In the genomic region with DNA sequence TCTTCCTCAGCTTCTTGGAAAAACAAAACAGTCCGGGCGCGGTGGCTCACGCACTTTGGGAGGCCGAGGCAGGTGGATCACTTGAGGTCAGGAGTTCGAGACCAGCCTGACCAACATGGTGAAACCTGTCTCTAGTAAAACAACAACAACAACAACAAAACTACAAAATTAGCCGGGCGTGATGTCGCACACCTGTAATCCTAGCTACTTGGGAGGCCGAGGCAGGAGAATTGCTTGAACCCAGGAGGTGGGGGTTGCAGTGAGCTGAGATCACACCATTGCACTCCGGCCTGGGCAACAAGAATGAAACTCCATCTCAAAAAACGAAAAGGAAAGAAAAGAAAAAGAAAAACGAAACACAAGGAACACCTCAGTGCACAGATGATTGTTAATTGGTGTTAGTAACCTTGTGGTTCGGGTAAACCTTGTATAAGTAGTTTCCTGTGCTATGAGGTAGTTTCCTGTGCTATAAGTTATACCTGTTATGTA, we compare ENCODE assay signal across 8 cellular contexts. TPM values are rescaled to one million over a fixed set of nuclear protein-coding genes. Genes with fewer than 3 reads are reported as not detected.
DNase-seq lines count a peak whose midpoint lies in the region; ATAC-seq and TF ChIP-seq lines count a peak whose summit lies in the region.
"Not testable (repeated sequence)": the region's sequence is repeated elsewhere in the genome, so short reads cannot be mapped to it uniquely, and the experiment has no call there.

No MANE protein-coding gene starts in this region.

- H3K27me3 ChIP-seq in GM23248 (replicated peaks; ENCODE audit: insufficient read depth); SU-DHL-6 (ENCODE audit: low read length); adipocyte (replicated peaks; ENCODE audit: control insufficient read depth, insufficient read depth, low read length); left ventricle myocardium inferior (ENCODE audit: low read depth); prostate gland (replicated peaks; ENCODE audit: insufficient read depth): not testable (repeated sequence)

- TF ChIP-seq POLR2A in prostate gland (IDR thresholded peaks at IDR 0.05) = not testable (repeated sequence)

- H3K4me2 ChIP-seq in GM23248 (ENCODE audit: unreplicated experiment) = peak overlapping the region; percentile 91
- peak overlapping the region; percentile 85 for H3K4me2 ChIP-seq in SU-DHL-6 (ENCODE audit: low read depth, low read length, poor library complexity, severe bottlenecking)

- not testable (repeated sequence) for H3F3A ChIP-seq in GM23248 (ENCODE audit: insufficient read depth); SU-DHL-6 (ENCODE audit: insufficient read depth)

- 78 to 80% methylated on average over 14 of the region's 14 CpGs for WGBS in GM23248 (ENCODE audit: low coverage in 1 of 2, low lambda C conversion rate in 2 of 2, missing lambda C conversion rate in 2 of 2), 2 experiments
- WGBS in prostate gland = 71% methylated on average over 14 of the region's 14 CpGs

- H3K36me3 ChIP-seq in GM23248 (ENCODE audit: low read depth); SU-DHL-6 (ENCODE audit: low read length); adipocyte (ENCODE audit: control insufficient read depth, insufficient read depth, low read length, severe bottlenecking); left ventricle myocardium inferior; prostate gland: not testable (repeated sequence)

- H2AFZ ChIP-seq in GM23248 = peak overlapping the region; percentile 95
- H2AFZ ChIP-seq in SU-DHL-6 (ENCODE audit: low read depth, low read length, severe bottlenecking) = not testable (repeated sequence)

- H3K9ac ChIP-seq in GM23248 = 0 out of 2 replicates have a peak overlapping the region, but pooled peaks have one; percentile 76
- not testable (repeated sequence) for H3K9ac ChIP-seq in SU-DHL-6 (ENCODE audit: low read length); adipocyte (ENCODE audit: low read length)

- intact Hi-C loops in left ventricle myocardium inferior (cut with micrococcal nuclease) = not testable (repeated sequence)
- intact Hi-C loops in prostate gland (cut with DNase I) = loop anchor here (10.0 kb wide), 1 partner anchor 159 kb away; no protein-coding TSS in a partner anchor

- H3K27ac ChIP-seq in GM23248; SU-DHL-6 (ENCODE audit: low read depth, low read length); left ventricle myocardium inferior (replicated peaks); prostate gland: not testable (repeated sequence)

- not testable (repeated sequence) for H3K79me2 ChIP-seq in GM23248 (ENCODE audit: insufficient read depth); SU-DHL-6 (ENCODE audit: insufficient read depth, low read length)

- H3K4me3 ChIP-seq in AG09309 (ENCODE audit: control insufficient read depth, low read depth, low read length) (peak overlapping the region; percentile 94; the same call in 1 of the 2 replicates), GM23248 (peak overlapping the region; percentile 85), adipocyte (ENCODE audit: low read length) (peak overlapping the region; percentile 88), left ventricle myocardium inferior (peak overlapping the region; percentile 84), prostate gland (peak overlapping the region; percentile 57 to 68)
- H3K4me3 ChIP-seq in SU-DHL-6 (ENCODE audit: insufficient read depth, low read length, poor library complexity, severe bottlenecking) = not testable (repeated sequence)

- ATAC-seq in GM18868 (IDR thresholded peaks at IDR 0.05; ENCODE audit: unreplicated experiment) (peak; percentile 59), HG03442 (IDR thresholded peaks at IDR 0.05; ENCODE audit: unreplicated experiment) (peak; percentile 40)

- TF ChIP-seq CTCF in AG09309 (IDR thresholded peaks at IDR 0.05; ENCODE audit: control insufficient read depth, insufficient read depth, low read depth, low read length, missing control alignments); SU-DHL-6 (IDR thresholded peaks at IDR 0.05; ENCODE audit: insufficient read depth, low read length, poor library complexity, severe bottlenecking); left ventricle myocardium inferior (IDR thresholded peaks at IDR 0.05; ENCODE audit: borderline replicate concordance); prostate gland (IDR thresholded peaks at IDR 0.05): not testable (repeated sequence)

- DNase-seq in AG09309 (ENCODE audit: low read depth); GM23248; adipocyte (ENCODE audit: low read depth); left ventricle myocardium inferior; prostate gland (ENCODE audit: low spot score): not testable (repeated sequence)

- not testable (repeated sequence) for H3K4me1 ChIP-seq in GM23248 (ENCODE audit: insufficient read depth); adipocyte (ENCODE audit: control insufficient read depth, insufficient read depth, low read length); prostate gland (replicated peaks)
- peaks cover 28% of the 10 kb centered on the region for H3K4me1 ChIP-seq in left ventricle myocardium inferior

- not testable (repeated sequence) for H4K20me1 ChIP-seq in GM23248 (ENCODE audit: insufficient read depth); SU-DHL-6 (ENCODE audit: low read depth, low read length)

- not testable (repeated sequence) for H3K9me3 ChIP-seq in GM23248 (ENCODE audit: low read depth); SU-DHL-6 (ENCODE audit: insufficient read depth, low read length); adipocyte (ENCODE audit: control insufficient read depth, low read length); left ventricle myocardium inferior (replicated peaks); prostate gland

- in situ Hi-C loops in GM23248 (cut with MboI) = not testable (repeated sequence)

- not testable (repeated sequence) for H3K9me2 ChIP-seq in GM23248 (ENCODE audit: insufficient read depth); SU-DHL-6 (replicated peaks; ENCODE audit: insufficient read depth, low read length)

RNA-seq across cellular contexts. Expression of gene HELB, which starts 1.1 kb away (rescaled TPM):
- 0.86 and 0.89 TPM in 2 replicates for total RNA-seq in GM23248 (2014; rRNA removed; shearing (Covaris generic))
- polyA plus RNA-seq in GM23248 (2016; fragmentation: Nextera tagmentation; extraction: Ambion mirVana) = 0.50 and 1.2 TPM in 2 replicates
- total RNA-seq in left ventricle myocardium inferior = 1.3 TPM
- 1 to 10 TPM; 2.7 to 4.1 TPM for total RNA-seq in prostate gland
